Comparison of ENCODE assay signal across 21 cellular contexts in genomic region chr7:139721844-139722243, GRCh38. TPM values are rescaled to one million over a fixed set of nuclear protein-coding genes. Genes with fewer than 3 reads are reported as not detected.
DNase-seq lines count a peak whose midpoint lies in the region; ATAC-seq and TF ChIP-seq lines count a peak whose summit lies in the region.
"Had no signal": no experiment of that assay in that cellular context is flagged by ENCODE, and none has a peak within 500 bp of the region (broad histone marks: within the 10 kb centered on the region; RNA-seq: fewer than 3 reads in every experiment).

No MANE protein-coding gene starts in this region.

- peaks cover 93% of the 10 kb centered on the region for H3K79me2 ChIP-seq in ACC112 (ENCODE audit: control insufficient read depth, insufficient read depth, low read length, unreplicated experiment)

- no peak for TF ChIP-seq CTCF in IMR-90 (conservative IDR thresholded peaks at IDR 0.05; ENCODE audit: low read depth, low read length)
- TF ChIP-seq CTCF in gastrocnemius medialis (IDR thresholded peaks at IDR 0.05 in 4 of 5, conservative IDR thresholded peaks at IDR 0.05 in 1 of 5), result no peak
- TF ChIP-seq CTCF in GM20000 (IDR thresholded peaks at IDR 0.05; ENCODE audit: extremely low read depth, missing control alignments), result no peak

- dilution Hi-C loops in IMR-90 (cut with HindIII; ENCODE audit: low sequenced_read_pairs, unreplicated experiment), result no loop called here

- in situ Hi-C loops in IMR-90 (cut with MboI; ENCODE audit: low sequenced_read_pairs), result no loop called here
- in situ Hi-C loops in gastrocnemius medialis (cut with MboI; ENCODE audit: low sequenced_read_pairs in 4 of 4), result no loop called here

- H3K27ac ChIP-seq in ACC112 (ENCODE audit: low read depth, low read length) (peak overlapping the region; percentile 100), IMR-90 (ENCODE audit: insufficient read depth, low read length) (no peak overlapping the region), gastrocnemius medialis (peak overlapping the region; percentile 41 to 86 (median 68))
- H3K27ac ChIP-seq: foreskin keratinocyte, parathyroid adenoma had no signal

- no peak overlapping the region for H3K4ac ChIP-seq in IMR-90 (ENCODE audit: low read depth, low read length)

- no peak overlapping the region for H3K23ac ChIP-seq in IMR-90 (ENCODE audit: low read depth, low read length)

- H3K79me1 ChIP-seq in IMR-90 (ENCODE audit: low read depth in 1 of 2, low read length in 2 of 2), result peaks cover 36 to 86% of the 10 kb centered on the region in 2 experiments

- no TSS peak for BruUV-seq in IMR-90 (replicated peaks; lab: Mats Ljungman, UMichigan)

- H2AFZ ChIP-seq in ACC112 (ENCODE audit: low read length, unreplicated experiment) (no peak overlapping the region), IMR-90 (replicated peaks; ENCODE audit: low read length, poor library complexity) (no peak overlapping the region)
- H2AFZ ChIP-seq: parathyroid adenoma had no signal

- no peak overlapping the region for H2BK15ac ChIP-seq in IMR-90 (ENCODE audit: low read depth, low read length)

- no peak overlapping the region for H4K8ac ChIP-seq in IMR-90 (ENCODE audit: low read depth in 2 of 2, low read length in 2 of 2)

- no peak overlapping the region for H2BK20ac ChIP-seq in IMR-90 (ENCODE audit: low read depth, low read length)

- H3K4me3 ChIP-seq in ACC112 (ENCODE audit: low read depth, low read length) (no peak overlapping the region), IMR-90 (ENCODE audit: insufficient read depth, low read depth, low read length) (no peak overlapping the region), gastrocnemius medialis (no peak overlapping the region)
- H3K4me3 ChIP-seq: coronary artery, tibial nerve had no signal

- no peak for TF ChIP-seq POLR2A in IMR-90 (IDR thresholded peaks at IDR 0.05; ENCODE audit: low read depth, low read length)
- no peak for TF ChIP-seq POLR2A in gastrocnemius medialis (IDR thresholded peaks at IDR 0.05)

- no peak overlapping the region for H3K56ac ChIP-seq in IMR-90 (ENCODE audit: extremely low read depth, insufficient read depth, low read length)

- intact Hi-C loops in IMR-90 (cut with micrococcal nuclease), result no loop called here
- intact Hi-C loops in left colon (cut with DNase I, micrococcal nuclease), result no loop called here
- intact Hi-C loops in gastrocnemius medialis (cut with DNase I; ENCODE audit: low total_unique reads), result no loop called here

- peak overlapping the region; percentile 10; the same call in 1 of the 2 replicates for H3K4me2 ChIP-seq in IMR-90 (ENCODE audit: low read depth, low read length)

- TF ChIP-seq RAD21 in IMR-90 (IDR thresholded peaks at IDR 0.05; ENCODE audit: low read length), result no peak

- POLR2A ChIA-PET in IMR-90 (lab: Charles Lee; ENCODE audit: unreplicated experiment), result no interaction called here

- no peaks in the 10 kb centered on the region for H3K9me3 ChIP-seq in IMR-90 (ENCODE audit: control insufficient read depth, insufficient read depth, low read length)
- H3K9me3 ChIP-seq in gastrocnemius medialis, result no peaks in the 10 kb centered on the region
- H3K9me3 ChIP-seq: tibial nerve had no signal

- peaks cover 36% of the 10 kb centered on the region for H3K9me1 ChIP-seq in IMR-90 (ENCODE audit: insufficient read depth, low read length)

- H3K27me3 ChIP-seq in ACC112 (ENCODE audit: insufficient read depth, low read length) (no peaks in the 10 kb centered on the region), IMR-90 (ENCODE audit: control insufficient read depth, insufficient read depth, low read length) (no peaks in the 10 kb centered on the region), gastrocnemius medialis (no peaks in the 10 kb centered on the region)
- H3K27me3 ChIP-seq: foreskin keratinocyte, tibial nerve had no signal

- H3K36me3 ChIP-seq in ACC112 (ENCODE audit: insufficient read depth, low read length), result peaks cover 8% of the 10 kb centered on the region; the same call in 1 of the 2 replicates
- peaks cover 10% of the 10 kb centered on the region for H3K36me3 ChIP-seq in IMR-90 (ENCODE audit: control insufficient read depth, insufficient read depth, low read length)
- peaks cover 0 to under 1% of the 10 kb centered on the region in 2 donors for H3K36me3 ChIP-seq in gastrocnemius medialis

- no peak overlapping the region for H2BK5ac ChIP-seq in IMR-90 (ENCODE audit: low read depth, low read length, poor library complexity, severe bottlenecking)

- DNase-seq in IMR-90 (no peak), left colon (no peak), gastrocnemius medialis (no peak), NCI-H526 treated with DMSO at 0.1 percent for 48 hours (lab: John Stamatoyannopoulos, UW) (no peak), GM20000 (ENCODE audit: low spot score) (no peak), LoVo (ENCODE audit: low spot score) (no peak)
- DNase-seq: activated CD4-positive, alpha-beta T cell treated with anti-CD3 and anti-CD28 coated beads, Interleukin-2, amount 50 U/mL, for 4 hours; activated naive CD4-positive, alpha-beta T cell treated with anti-CD3 and anti-CD28 coated beads, Interleukin-2, amount 10 ng/mL, durations not matched to agents 7 days and 5 days; EL; foreskin keratinocyte; HCEC 1CT; NCI-H2029; NCI-H510A; SHP77; stimulated activated CD4-positive, alpha-beta T cell treated with anti-CD3 and anti-CD28 coated beads, Interleukin-12 subunit alpha, Interleukin-12 subunit beta, amount 100 ng/mL, for 4 hours had no signal

- no peak overlapping the region for H4K91ac ChIP-seq in IMR-90 (ENCODE audit: insufficient read depth, low read depth, low read length)

- no peak overlapping the region for H4K5ac ChIP-seq in IMR-90 (ENCODE audit: low read depth, low read length)

- H3K4me1 ChIP-seq in ACC112 (ENCODE audit: control insufficient read depth, insufficient read depth, low read length, unreplicated experiment) (peaks cover 66% of the 10 kb centered on the region), IMR-90 (ENCODE audit: control insufficient read depth, insufficient read depth, low read length) (peaks cover 32% of the 10 kb centered on the region), gastrocnemius medialis (peaks cover 60 to 63% of the 10 kb centered on the region in 2 donors)

- no peak overlapping the region for H3K9ac ChIP-seq in IMR-90 (ENCODE audit: low read depth, low read length)
- H3K9ac ChIP-seq: parathyroid adenoma had no signal

- H3K14ac ChIP-seq in IMR-90 (replicated peaks; ENCODE audit: low read depth, low read length), result no peak overlapping the region

- CTCF ChIA-PET in IMR-90 (lab: Yijun Ruan, JAX), result no interaction called here

- H2BK120ac ChIP-seq in IMR-90 (ENCODE audit: low read depth, low read length), result no peak overlapping the region

- ATAC-seq in IMR-90 (ENCODE audit: low read depth) (no peak), left colon (peak; percentile 33), gastrocnemius medialis (no peak), GM19395 (IDR thresholded peaks at IDR 0.05; ENCODE audit: unreplicated experiment) (no peak)
- ATAC-seq: foreskin keratinocyte; stimulated activated memory B cell treated with anti-CD40 and anti-IgM and Interleukin-4, amounts not matched to agents 10 μg/mL and 1 μg/mL and 100 μg/mL, for 72 hours had no signal

- no peak overlapping the region for H2AK9ac ChIP-seq in IMR-90 (replicated peaks; ENCODE audit: low read depth, low read length, poor library complexity)

- H4K20me1 ChIP-seq in IMR-90 (ENCODE audit: insufficient read depth, low read length), result peaks cover 86% of the 10 kb centered on the region

- WGBS in IMR-90 (ENCODE audit: extremely low coverage in 2 of 2, insufficient read length in 1 of 2), 2 experiments, result no CpG with 5 or more reads among the region's 1 CpG

- peak overlapping the region; percentile 28; the same call in 1 of the 2 replicates for H3K18ac ChIP-seq in IMR-90 (ENCODE audit: low read depth, low read length)

- no peak overlapping the region for H2AK5ac ChIP-seq in IMR-90 (ENCODE audit: low read depth, low read length)

TF ChIP-seq in IMR-90, 13 proteins besides CTCF, POLR2A, EP300 and RAD21 (continues in another document):
- TF ChIP-seq ELK1 (IDR thresholded peaks at IDR 0.05; ENCODE audit: borderline replicate concordance, low read depth, low read length) (no peak), CHD1 (IDR thresholded peaks at IDR 0.05; ENCODE audit: low read depth, low read length) (no peak), NFE2L2 (IDR thresholded peaks at IDR 0.05; ENCODE audit: low read depth, low read length) (no peak), FOS (IDR thresholded peaks at IDR 0.05; ENCODE audit: low read depth, low read length) (no peak), MAZ (IDR thresholded peaks at IDR 0.05; ENCODE audit: borderline replicate concordance, low read depth, low read length) (no peak), CEBPB (IDR thresholded peaks at IDR 0.05; ENCODE audit: low read depth, low read length) (no peak), BHLHE40 (IDR thresholded peaks at IDR 0.05; ENCODE audit: low read depth, low read length) (no peak), SMC3 (IDR thresholded peaks at IDR 0.05; ENCODE audit: low read depth, low read length) (no peak), RFX5 (IDR thresholded peaks at IDR 0.05; ENCODE audit: low read depth, low read length) (no peak), RCOR1 (IDR thresholded peaks at IDR 0.05; ENCODE audit: insufficient replicate concordance, low read length) (no peak), MAFK (IDR thresholded peaks at IDR 0.05; ENCODE audit: low read depth, low read length) (no peak), MXI1 (IDR thresholded peaks at IDR 0.05; ENCODE audit: borderline replicate concordance, low read depth, low read length) (no peak)

RNA-seq across cellular contexts. Expression of gene HIPK2, which starts 56.0 kb away (rescaled TPM):
- total RNA-seq in IMR-90 (2012; rRNA removed) (21.7 and 22.0 TPM in 2 replicates), left colon (10 to 100 TPM; 36.4 to 37.8 TPM), gastrocnemius medialis (10 to 100 TPM; 30.5 to 77.4 (median 58.9) TPM)
- 27.1 and 31.7 TPM in 2 replicates for polyA plus RNA-seq in IMR-90 (2012; rRNA removed)
- polyA plus RNA-seq in IMR-90 (2012; cell fraction: cytosol; rRNA removed), result 9.3 and 22.5 TPM in 2 replicates
- 36.1 and 45.4 TPM in 2 replicates for polyA plus RNA-seq in IMR-90 (2012; cell fraction: nucleus; rRNA removed; ENCODE audit: low replicate concordance)
